ENCODE assay signal across 7 cellular contexts in the genomic region with DNA sequence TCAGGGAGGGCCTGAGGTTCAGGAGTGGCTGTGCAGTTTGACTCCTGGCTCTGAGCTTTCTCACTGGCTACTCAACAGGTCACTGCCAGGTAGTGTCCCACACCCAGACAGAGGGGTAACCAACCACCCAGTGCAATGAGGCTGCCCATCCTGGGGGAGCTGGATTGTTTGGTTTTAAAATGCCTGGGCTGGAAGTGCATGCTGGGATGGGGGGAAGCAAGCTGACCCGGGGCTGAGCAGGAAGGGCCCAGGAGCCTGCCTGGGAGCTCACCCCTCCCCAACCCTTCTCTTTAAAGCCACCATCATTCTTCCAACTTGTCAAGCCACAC. TPM values are rescaled to one million over a fixed set of nuclear protein-coding genes. Genes with fewer than 3 reads are reported as not detected.
A peak's percentile ranks its signal among the peaks of the same experiment; 100 is the strongest.
DNase-seq lines count a peak whose midpoint lies in the region; ATAC-seq and TF ChIP-seq lines count a peak whose summit lies in the region.

No MANE protein-coding gene starts in this region.

- H3K36me3 ChIP-seq in OCI-LY3 (replicated peaks; ENCODE audit: low read depth, low read length): no peaks in the 10 kb centered on the region
- H3K36me3 ChIP-seq in endodermal cell (ENCODE audit: control insufficient read depth, insufficient read depth, low read length): no peaks in the 10 kb centered on the region
- H3K36me3 ChIP-seq in smooth muscle cell (ENCODE audit: low read depth): no peaks in the 10 kb centered on the region

- H3K4me3 ChIP-seq in OCI-LY3 (ENCODE audit: low read length) (peak overlapping the region; percentile 88), endodermal cell (ENCODE audit: low read length) (no peak overlapping the region), smooth muscle cell (no peak overlapping the region)

- H3K4me2 ChIP-seq in OCI-LY3 (ENCODE audit: low read length): peak overlapping the region; percentile 96
- no peak overlapping the region for H3K4me2 ChIP-seq in smooth muscle cell

- peaks cover 41% of the 10 kb centered on the region for H3K27me3 Mint-ChIP-seq in endodermal cell (ENCODE audit: insufficient read depth)

- H3K9me3 ChIP-seq in OCI-LY3 (ENCODE audit: insufficient read depth, low read length) (no peaks in the 10 kb centered on the region), endodermal cell (ENCODE audit: control insufficient read depth, low read length) (no peaks in the 10 kb centered on the region), smooth muscle cell (replicated peaks; ENCODE audit: low read depth) (no peaks in the 10 kb centered on the region)

- peaks cover 11% of the 10 kb centered on the region; the same call in 1 of the 2 replicates for H3K27me3 ChIP-seq in OCI-LY3 (ENCODE audit: low read depth, low read length)
- peaks cover 45% of the 10 kb centered on the region for H3K27me3 ChIP-seq in endodermal cell (ENCODE audit: control insufficient read depth, insufficient read depth, low read length, poor library complexity, severe bottlenecking)
- H3K27me3 ChIP-seq in smooth muscle cell (ENCODE audit: low read depth): no peaks in the 10 kb centered on the region

- H3K79me2 ChIP-seq in OCI-LY3 (ENCODE audit: low read length) (no peaks in the 10 kb centered on the region), smooth muscle cell (ENCODE audit: low read depth) (no peaks in the 10 kb centered on the region)

- ATAC-seq in GM19023 (IDR thresholded peaks at IDR 0.05; ENCODE audit: unreplicated experiment) (peak; percentile 7), HG03135 (IDR thresholded peaks at IDR 0.05; ENCODE audit: unreplicated experiment) (no peak)

- DNase-seq in endodermal cell (no peak), smooth muscle cell (lab: John Stamatoyannopoulos, UW; ENCODE audit: unreplicated experiment) (no peak), glomerular visceral epithelial cell (ENCODE audit: extremely low spot score) (no peak)
- DNase-seq in stimulated activated CD4-positive, alpha-beta T cell treated with anti-CD3 and anti-CD28 coated beads, Interleukin-12 subunit alpha, Interleukin-12 subunit beta, amount 100 ng/mL, for 4 hours: no peak

- TF ChIP-seq CTCF in OCI-LY3 (IDR thresholded peaks at IDR 0.05; ENCODE audit: low read depth, low read length) (no peak), endodermal cell (conservative IDR thresholded peaks at IDR 0.05) (no peak), smooth muscle cell (IDR thresholded peaks at IDR 0.05; ENCODE audit: borderline replicate concordance, insufficient read depth, poor library complexity, severe bottlenecking) (no peak)

- H3K4me1 ChIP-seq in OCI-LY3 (ENCODE audit: low read length) (peaks cover 6% of the 10 kb centered on the region), endodermal cell (ENCODE audit: control insufficient read depth, insufficient read depth, low read length) (no peaks in the 10 kb centered on the region), smooth muscle cell (ENCODE audit: low read depth) (peaks cover 5% of the 10 kb centered on the region)

- H3K27ac ChIP-seq in OCI-LY3 (ENCODE audit: low read length) (no peak overlapping the region), endodermal cell (ENCODE audit: low read depth, low read length) (peak overlapping the region; percentile 78), smooth muscle cell (ENCODE audit: low read depth) (no peak overlapping the region)

- no peaks in the 10 kb centered on the region for H3K9me3 Mint-ChIP-seq in endodermal cell

- 89% methylated on average over 1 of the region's 1 CpG; no CpG with 5 or more reads in 1 of the 2 experiments for WGBS in endodermal cell (ENCODE audit: insufficient coverage in 1 of 2, insufficient read length in 1 of 2), 2 experiments
- WGBS in smooth muscle cell (ENCODE audit: low lambda C conversion rate): 50% methylated on average over 1 of the region's 1 CpG

- peak overlapping the region; percentile 71 for H3K9ac ChIP-seq in OCI-LY3 (ENCODE audit: low read length)
- no peak overlapping the region for H3K9ac ChIP-seq in endodermal cell (ENCODE audit: extremely low read depth, low read length, poor library complexity, severe bottlenecking)
- no peak overlapping the region for H3K9ac ChIP-seq in smooth muscle cell (ENCODE audit: low read depth)

- no peaks in the 10 kb centered on the region for H3F3A ChIP-seq in smooth muscle cell (ENCODE audit: low read depth)

- H2AFZ ChIP-seq in OCI-LY3 (ENCODE audit: low read depth, low read length): peak overlapping the region; percentile 88
- H2AFZ ChIP-seq in smooth muscle cell (ENCODE audit: low read depth): peak overlapping the region; percentile 39

- H3K27ac Mint-ChIP-seq in endodermal cell: no peak overlapping the region

- peaks cover 12% of the 10 kb centered on the region for H3K4me1 Mint-ChIP-seq in endodermal cell

- no peak overlapping the region for H3K4me3 Mint-ChIP-seq in endodermal cell

- H4K20me1 ChIP-seq in OCI-LY3 (ENCODE audit: insufficient read depth, low read length) (no peaks in the 10 kb centered on the region), smooth muscle cell (ENCODE audit: low read depth) (no peaks in the 10 kb centered on the region)

- H3K36me3 Mint-ChIP-seq in endodermal cell (ENCODE audit: low read depth): no peaks in the 10 kb centered on the region

RNA-seq across cellular contexts. Expression of a gene that starts 12.6 kb away (rescaled TPM):
- total RNA-seq in endodermal cell (10 to 100 TPM in 1 of 2 donors, under 1 TPM in 1; 0.80 to 55.0 TPM), smooth muscle cell (not detected in 2 replicates)
- 0.71 TPM for polyA plus RNA-seq in endodermal cell (2013, experiment 1 of 2)
- polyA plus RNA-seq in endodermal cell (2013, experiment 2 of 2): 0.75 TPM
- polyA plus RNA-seq in smooth muscle cell: 0.31 TPM in 1 of 2 replicates, not detected in the other

RNA-seq across cellular contexts. Expression of a gene that starts 28.3 kb away (rescaled TPM):
- total RNA-seq in endodermal cell: 1 to 10 TPM; 3.3 to 4.1 TPM
- 26.9 TPM for polyA plus RNA-seq in endodermal cell (2013, experiment 1 of 2)
- polyA plus RNA-seq in endodermal cell (2013, experiment 2 of 2): 28.3 TPM
- 14.9 and 25.6 TPM in 2 replicates for total RNA-seq in smooth muscle cell
- polyA plus RNA-seq in smooth muscle cell: 7.5 and 9.3 TPM in 2 replicates
